ENCODE assay signal across 8 cellular contexts in the genomic region with DNA sequence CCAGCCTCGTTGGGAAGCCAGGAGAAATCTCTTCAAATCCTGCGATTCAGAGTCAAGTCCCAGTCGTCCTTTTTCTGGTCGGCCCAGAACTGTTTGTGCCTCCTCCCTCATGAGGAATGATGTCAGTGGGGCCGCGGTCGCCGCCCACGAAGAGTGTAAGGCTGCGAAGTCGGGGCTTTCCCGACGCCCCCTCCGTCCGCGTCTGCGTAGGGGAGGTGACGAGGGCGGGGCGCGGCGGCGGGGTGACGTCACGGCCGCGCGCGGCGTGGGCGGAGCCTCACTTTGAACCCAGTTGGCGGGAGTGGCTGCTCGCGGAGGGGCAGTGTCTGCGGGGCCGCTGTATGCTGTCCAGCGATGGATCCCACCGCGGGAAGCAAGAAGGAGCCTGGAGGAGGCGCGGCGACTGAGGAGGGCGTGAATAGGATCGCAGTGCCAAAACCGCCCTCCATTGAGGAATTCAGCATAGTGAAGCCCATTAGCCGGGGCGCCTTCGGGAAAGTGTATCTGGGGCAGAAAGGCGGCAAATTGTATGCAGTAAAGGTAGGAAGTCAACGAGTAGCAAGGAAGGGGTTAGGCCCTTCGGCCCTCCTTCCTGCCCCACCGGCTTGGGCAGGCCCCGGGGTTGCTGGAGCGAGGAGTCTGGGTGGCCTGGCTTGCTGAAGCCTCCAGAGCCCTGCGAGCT. TPM values are rescaled to one million over a fixed set of nuclear protein-coding genes. Genes with fewer than 3 reads are reported as not detected.
A peak's percentile ranks its signal among the peaks of the same experiment; 100 is the strongest.
DNase-seq lines count a peak whose midpoint lies in the region; ATAC-seq and TF ChIP-seq lines count a peak whose summit lies in the region.

Gene MASTL, plus strand, starts transcription at position 280 of the 682 bp plus-strand sequence. Its CDS starts 75 bp downstream, at position 355.

- H3K9me3 ChIP-seq in PC-9 (ENCODE audit: insufficient read depth, low read depth), result no peaks in the 10 kb centered on the region
- H3K9me3 ChIP-seq in esophagus muscularis mucosa, result no peaks in the 10 kb centered on the region
- H3K9me3 ChIP-seq in muscle layer of duodenum (ENCODE audit: control insufficient read depth in 1 of 2, low read length in 2 of 2), result no peaks in the 10 kb centered on the region

- TF ChIP-seq EP300 in esophagus muscularis mucosa (IDR thresholded peaks at IDR 0.05), result no peak

- no peaks in the 10 kb centered on the region for H3K9me3 Mint-ChIP-seq in activated T-cell treated with anti-CD3 and anti-CD28 coated beads, Interleukin-2, amount 50 U/mL, for 72 hours

- H3K27me3 ChIP-seq in PC-9 (ENCODE audit: insufficient read depth, low read depth), result no peaks in the 10 kb centered on the region
- no peaks in the 10 kb centered on the region for H3K27me3 ChIP-seq in esophagus muscularis mucosa
- no peaks in the 10 kb centered on the region for H3K27me3 ChIP-seq in muscle layer of duodenum (ENCODE audit: low read depth, low read length)

- CTCF ChIA-PET in PC-9 (lab: Charles Lee), result no interaction called here

- H3K4me1 ChIP-seq in PC-9 (replicated peaks; ENCODE audit: insufficient read depth) (peaks cover 18% of the 10 kb centered on the region), esophagus muscularis mucosa (peaks cover 16 to 45% (median 38%) of the 10 kb centered on the region in 4 donors), muscle layer of duodenum (ENCODE audit: control insufficient read depth in 1 of 2, insufficient read depth in 2 of 2, low read length in 2 of 2) (peaks cover 12 to 20% of the 10 kb centered on the region in 2 donors)

- peak within 1 kb of the TSS; percentile 100 for H3K27ac Mint-ChIP-seq in activated T-cell treated with anti-CD3 and anti-CD28 coated beads, Interleukin-2, amount 50 U/mL, for 72 hours

- H3K79me2 ChIP-seq in PC-9 (ENCODE audit: low read depth), result peaks cover 62% of the 10 kb centered on the region

- H3K27ac ChIP-seq in PC-9, result peak within 1 kb of the TSS; percentile 97
- H3K27ac ChIP-seq in esophagus muscularis mucosa (replicated peaks in 1 of 4), result peak within 1 kb of the TSS; percentile 98 to 100 (median 98)
- peak within 1 kb of the TSS; percentile 100 for H3K27ac ChIP-seq in muscle layer of duodenum (ENCODE audit: low read length)

- no TSS peak for BruUV-seq in PC-9 (replicated peaks; lab: Mats Ljungman, UMichigan)

- TF ChIP-seq POLR2A in esophagus muscularis mucosa (IDR thresholded peaks at IDR 0.05; ENCODE audit: low read depth), result peak; percentile 87

- peak within 1 kb of the TSS; percentile 98 for H3K4me2 ChIP-seq in PC-9

- H3F3A ChIP-seq in PC-9 (ENCODE audit: insufficient read depth, low read depth), result peaks cover 11% of the 10 kb centered on the region

- H3K4me3 Mint-ChIP-seq in activated T-cell treated with anti-CD3 and anti-CD28 coated beads, Interleukin-2, amount 50 U/mL, for 72 hours, result peak within 1 kb of the TSS; percentile 95 to 98

- WGBS in esophagus muscularis mucosa, result 0% methylated on average over 30 of the region's 55 CpGs

- no peak for TF ChIP-seq CTCF in PC-9 (conservative IDR thresholded peaks at IDR 0.05)
- TF ChIP-seq CTCF in esophagus muscularis mucosa (IDR thresholded peaks at IDR 0.05), result peak in 1 of 3 experiments; percentile 14

- H3K27me3 Mint-ChIP-seq in activated T-cell treated with anti-CD3 and anti-CD28 coated beads, Interleukin-2, amount 50 U/mL, for 72 hours (ENCODE audit: low read depth), result no peaks in the 10 kb centered on the region

- peak within 1 kb of the TSS; percentile 91 for H3K4me3 ChIP-seq in PC-9
- H3K4me3 ChIP-seq in esophagus muscularis mucosa, result peak within 1 kb of the TSS; percentile 74 to 80 (median 80)
- H3K4me3 ChIP-seq in muscle layer of duodenum (ENCODE audit: low read depth in 1 of 2, low read length in 2 of 2), result peak within 1 kb of the TSS; percentile 93 to 94

- ATAC-seq in GM21526 (IDR thresholded peaks at IDR 0.05; ENCODE audit: low FRiP score, unreplicated experiment), result peak; percentile 81
- ATAC-seq in activated T-cell treated with anti-CD3 and anti-CD28 coated beads, Interleukin-2, amount 50 U/mL, for 72 hours (replicated peaks in 1 of 2), result peak; percentile 85 to 87

- DNase-seq in DMS53 treated with DMSO at 0.1 percent for 48 hours (lab: John Stamatoyannopoulos, UW; ENCODE audit: unreplicated experiment) (peak; percentile 83), HuH-7 (ENCODE audit: low spot score) (peak; percentile 87), PC-9 (peak; percentile 71 to 90), esophagus muscularis mucosa (ENCODE audit: extremely low spot score) (peak; percentile 97)
- DNase-seq in activated T-cell treated with anti-CD3 and anti-CD28 coated beads, Interleukin-2, amount 50 U/mL, for 72 hours, result peak; percentile 96 to 97
- DNase-seq in stimulated activated CD8-positive, alpha-beta memory T cell treated with anti-CD3 and anti-CD28 coated beads, Interleukin-7, amount 100 ng/mL, for 24 hours (ENCODE audit: low read depth), result peak; percentile 82

- POLR2A ChIA-PET in PC-9 (lab: Charles Lee; ENCODE audit: unreplicated experiment), result no interaction called here

- H2AFZ ChIP-seq in PC-9, result peak within 1 kb of the TSS; percentile 92

- no peaks in the 10 kb centered on the region for H3K9me2 ChIP-seq in PC-9 (ENCODE audit: insufficient read depth)

- H3K4me1 Mint-ChIP-seq in activated T-cell treated with anti-CD3 and anti-CD28 coated beads, Interleukin-2, amount 50 U/mL, for 72 hours (ENCODE audit: low read depth), result peaks cover 50% of the 10 kb centered on the region

- H3K36me3 Mint-ChIP-seq in activated T-cell treated with anti-CD3 and anti-CD28 coated beads, Interleukin-2, amount 50 U/mL, for 72 hours (ENCODE audit: insufficient read depth in 2 of 2), result peaks cover 26 to 52% of the 10 kb centered on the region in 2 donors

- intact Hi-C loops in PC-9 (cut with micrococcal nuclease; ENCODE audit: unreplicated experiment), result loop anchor here (2.0 kb wide), 1 partner anchor 86 kb away; the partner anchor contains the start of gene ACBD5
- intact Hi-C loops in esophagus muscularis mucosa (cut with DNase I), result no loop called here

- H4K20me1 ChIP-seq in PC-9 (ENCODE audit: insufficient read depth), result peaks cover 10% of the 10 kb centered on the region; the same call in 1 of the 2 replicates

- no peaks in the 10 kb centered on the region for H3K36me3 ChIP-seq in PC-9 (ENCODE audit: low read depth)
- H3K36me3 ChIP-seq in esophagus muscularis mucosa, result peaks cover 6 to 18% (median 11%) of the 10 kb centered on the region in 4 donors
- peaks cover 0 to 16% of the 10 kb centered on the region in 2 donors for H3K36me3 ChIP-seq in muscle layer of duodenum (ENCODE audit: control insufficient read depth in 1 of 2, insufficient read depth in 2 of 2, low read length in 2 of 2)

RNA-seq across cellular contexts. Expression of gene MASTL, which starts in this region (rescaled TPM):
- total RNA-seq in PC-9 (2021) (13.0 and 17.4 TPM in 2 replicates), esophagus muscularis mucosa (1 to 10 TPM; 3.0 to 6.2 (median 4.1) TPM)
- total RNA-seq in activated T-cell treated with anti-CD3 and anti-CD28 coated beads, Interleukin-2, amount 50 U/mL, for 72 hours, result 10 to 100 TPM; 32.6 to 36.0 TPM

Comparison
In these comparisons a context has a peak if more than half of its experiments do, and no peak if none do; other contexts are left out.
1. Peak in every context shown above with its lines: DNase-seq, ATAC-seq, H3K4me3 ChIP-seq and H3K27ac ChIP-seq.